In the genomic region with DNA sequence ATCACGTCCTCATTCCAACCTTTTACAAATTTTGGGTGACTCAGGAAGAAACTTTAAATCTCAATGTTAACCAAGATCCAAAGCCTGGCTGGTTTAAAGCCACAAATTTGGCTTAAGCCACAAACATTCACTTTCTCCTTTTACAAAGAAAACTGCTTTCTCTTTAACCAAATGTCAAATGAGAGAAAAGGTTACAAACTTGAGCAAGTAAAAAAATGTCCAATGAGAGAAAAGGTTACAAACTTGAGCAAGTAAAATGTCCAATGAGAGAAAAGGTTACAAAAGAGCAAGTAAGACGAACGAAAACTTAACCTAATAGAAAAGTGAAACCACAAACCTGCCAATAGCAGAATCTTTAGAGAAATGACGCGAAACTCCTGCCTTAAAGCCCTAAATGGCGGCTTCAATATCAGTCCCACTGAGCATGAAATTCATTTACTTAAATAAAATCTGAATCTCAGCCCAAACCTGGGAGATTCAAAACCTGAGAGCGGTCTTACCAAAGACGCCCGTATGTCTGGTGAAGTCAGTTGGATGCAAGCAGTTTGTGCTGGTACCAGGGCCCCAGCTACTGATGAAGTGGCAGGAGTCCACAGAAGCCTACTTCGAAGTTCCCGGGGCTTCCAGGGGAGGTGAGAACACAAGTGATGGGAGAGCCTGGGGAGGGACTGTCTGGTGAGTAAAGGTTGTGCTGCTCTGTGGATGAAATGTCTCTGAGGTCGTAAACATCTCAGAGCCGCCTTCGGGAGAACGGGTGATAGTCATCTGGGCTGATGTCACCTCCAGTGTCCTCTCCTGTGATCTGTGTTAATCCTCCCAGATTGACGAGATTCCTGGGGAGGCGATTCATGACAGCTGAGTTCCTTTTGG, we compare ENCODE assay signal across 8 cellular contexts.
DNase-seq lines count a peak whose midpoint lies in the region; ATAC-seq and TF ChIP-seq lines count a peak whose summit lies in the region.

No MANE protein-coding gene starts in this region.

- POLR2A ChIA-PET in OCI-LY7 (lab: Charles Lee): interaction anchor here (0.6 to 1.5 kb wide), 8 partner anchors 13 to 456 kb away, joined by 3 to 7 read pairs (median 3); no protein-coding TSS in a partner anchor

- peak overlapping the region; percentile 98 for H3K4me2 ChIP-seq in OCI-LY7 (ENCODE audit: low read length)

- H4K20me1 ChIP-seq in OCI-LY7 (ENCODE audit: insufficient read depth, low read length): no peaks in the 10 kb centered on the region

- DNase-seq in DMS53 (lab: John Stamatoyannopoulos, UW): peak; percentile 81
- peak; percentile 90 for DNase-seq in OCI-LY7 (ENCODE audit: low spot score)
- DNase-seq in activated T-helper 2 cell treated with anti-CD3 and anti-CD28 coated beads, Interferon-gamma antibody, Interleukin-2, Interleukin-4, amounts not matched to agents 10 μg/mL and 5 μg/mL and 100 μg/mL, durations not matched to agents 14 hours and 24 hours and 36 hours (ENCODE audit: low spot score): peak; percentile 30
- peak; percentile 88 to 94 for DNase-seq in foreskin keratinocyte
- peak; percentile 96 for DNase-seq in pons (ENCODE audit: low spot score)
- DNase-seq in 8988T: no peak

- peaks cover 13% of the 10 kb centered on the region for H3K27me3 Mint-ChIP-seq in activated T-helper 2 cell treated with anti-CD3 and anti-CD28 coated beads, Interferon-gamma antibody, Interleukin-2, Interleukin-4, amounts not matched to agents 10 μg/mL and 5 μg/mL and 100 μg/mL, durations not matched to agents 14 hours and 24 hours and 36 hours (ENCODE audit: low read depth)

- no peaks in the 10 kb centered on the region for H3K9me2 ChIP-seq in OCI-LY7 (ENCODE audit: insufficient read depth, low read length)

- CTCF ChIA-PET in OCI-LY7 (lab: Charles Lee; ENCODE audit: unreplicated experiment): interaction anchor here (0.7 to 1.3 kb wide), 2 partner anchors 334 to 416 kb away, joined by 3 to 15 read pairs; no protein-coding TSS in a partner anchor

- no peaks in the 10 kb centered on the region for H3K36me3 ChIP-seq in OCI-LY7 (ENCODE audit: insufficient read depth, low read length)

- no peaks in the 10 kb centered on the region for H3K79me2 ChIP-seq in OCI-LY7 (ENCODE audit: insufficient read depth, low read depth, low read length)

- H2AFZ ChIP-seq in OCI-LY7 (ENCODE audit: low read length): peak overlapping the region; percentile 100

- H3K27ac ChIP-seq in OCI-LY7 (ENCODE audit: low read depth, low read length, poor library complexity, severe bottlenecking) (peak overlapping the region; percentile 33), foreskin keratinocyte (peak overlapping the region; percentile 41)

- H3K4me1 ChIP-seq in OCI-LY7 (ENCODE audit: insufficient read depth, low read length, poor library complexity, severe bottlenecking) (peaks cover 10% of the 10 kb centered on the region), foreskin keratinocyte (no peaks in the 10 kb centered on the region)

- TF ChIP-seq CTCF in OCI-LY7 (conservative IDR thresholded peaks at IDR 0.05; ENCODE audit: low read length): no peak
- no peak for TF ChIP-seq CTCF in foreskin keratinocyte (conservative IDR thresholded peaks at IDR 0.05)

- peak overlapping the region; percentile 76 for H3K4me3 ChIP-seq in OCI-LY7 (ENCODE audit: low read depth, low read length, poor library complexity, severe bottlenecking)

- H3K9me3 ChIP-seq in OCI-LY7 (ENCODE audit: low read length): peaks cover 6% of the 10 kb centered on the region

- BruUV-seq in OCI-LY7 (replicated peaks; lab: Mats Ljungman, UMichigan): TSS peak; percentile 70

- H3K9me3 Mint-ChIP-seq in activated T-helper 2 cell treated with anti-CD3 and anti-CD28 coated beads, Interferon-gamma antibody, Interleukin-2, Interleukin-4, amounts not matched to agents 10 μg/mL and 5 μg/mL and 100 μg/mL, durations not matched to agents 14 hours and 24 hours and 36 hours: peaks cover 3% of the 10 kb centered on the region

- peaks cover 22% of the 10 kb centered on the region for H3K4me1 Mint-ChIP-seq in activated T-helper 2 cell treated with anti-CD3 and anti-CD28 coated beads, Interferon-gamma antibody, Interleukin-2, Interleukin-4, amounts not matched to agents 10 μg/mL and 5 μg/mL and 100 μg/mL, durations not matched to agents 14 hours and 24 hours and 36 hours (ENCODE audit: low read depth)

- H3K27ac Mint-ChIP-seq in activated T-helper 2 cell treated with anti-CD3 and anti-CD28 coated beads, Interferon-gamma antibody, Interleukin-2, Interleukin-4, amounts not matched to agents 10 μg/mL and 5 μg/mL and 100 μg/mL, durations not matched to agents 14 hours and 24 hours and 36 hours: peak overlapping the region; percentile 94

- ATAC-seq in GM19467 (IDR thresholded peaks at IDR 0.05; ENCODE audit: unreplicated experiment) (peak; percentile 82), HG03558 (IDR thresholded peaks at IDR 0.05; ENCODE audit: extremely low read depth, unreplicated experiment) (peak; percentile 89), foreskin keratinocyte (peak; percentile 78)

- H3K36me3 Mint-ChIP-seq in activated T-helper 2 cell treated with anti-CD3 and anti-CD28 coated beads, Interferon-gamma antibody, Interleukin-2, Interleukin-4, amounts not matched to agents 10 μg/mL and 5 μg/mL and 100 μg/mL, durations not matched to agents 14 hours and 24 hours and 36 hours (ENCODE audit: low read depth): peaks cover 5% of the 10 kb centered on the region

- H3K4me3 Mint-ChIP-seq in activated T-helper 2 cell treated with anti-CD3 and anti-CD28 coated beads, Interferon-gamma antibody, Interleukin-2, Interleukin-4, amounts not matched to agents 10 μg/mL and 5 μg/mL and 100 μg/mL, durations not matched to agents 14 hours and 24 hours and 36 hours (ENCODE audit: low read depth): peak overlapping the region; percentile 87

- intact Hi-C loops in OCI-LY7 (cut with micrococcal nuclease; ENCODE audit: unreplicated experiment): loop anchor here (1.0 to 5.0 kb wide), 5 partner anchors 76 to 369 kb away; a partner anchor contains a TSS
- intact Hi-C loops in activated T-helper 2 cell treated with anti-CD3 and anti-CD28 coated beads, Interferon-gamma antibody, Interleukin-2, Interleukin-4, amounts not matched to agents 10 μg/mL and 5 μg/mL and 100 μg/mL, durations not matched to agents 14 hours and 24 hours and 36 hours (cut with micrococcal nuclease): loop anchor here (1.0 to 10.0 kb wide), 8 partner anchors 25 to 606 kb away; a partner anchor contains a TSS

- H3K27me3 ChIP-seq in foreskin keratinocyte: no peaks in the 10 kb centered on the region
